8 cellular contexts compared by ENCODE assay signal in the genomic region with DNA sequence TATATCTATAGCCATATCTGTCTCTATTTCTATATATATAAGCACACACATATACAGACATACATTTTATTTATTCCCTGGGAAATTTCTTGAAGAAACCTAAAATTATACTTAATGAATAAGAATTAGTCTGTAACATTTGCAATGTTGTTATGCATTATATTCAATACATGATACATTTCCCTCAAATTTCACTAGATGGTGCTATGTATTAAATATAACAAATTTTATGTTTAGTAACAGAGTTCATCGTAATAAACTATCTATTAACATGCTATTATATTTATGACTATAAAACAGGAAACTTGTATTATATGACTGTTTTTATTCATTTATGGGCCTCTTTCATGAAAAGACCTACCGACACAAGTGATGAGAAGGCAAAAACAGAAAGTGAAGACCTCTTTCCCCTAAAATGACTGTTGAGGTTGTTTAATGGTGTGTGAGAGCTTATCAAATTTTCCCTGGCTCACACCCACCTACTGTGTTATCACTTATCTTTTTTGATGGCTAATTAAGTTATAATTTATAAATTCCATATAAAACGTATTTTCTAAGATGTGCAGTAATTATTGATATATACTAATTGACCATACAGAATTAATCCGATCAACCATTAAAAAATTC.
DNase-seq lines count a peak whose midpoint lies in the region; ATAC-seq, FAIRE-seq and TF ChIP-seq lines count a peak whose summit lies in the region.

No MANE protein-coding gene starts in this region.

- no peak overlapping the region for H3K4me3 ChIP-seq in fibroblast of the aortic adventitia (ENCODE audit: low read depth, low read length)

- peak; percentile 6 for FAIRE-seq in H54 (lab: Jason Lieb, UNC)

- TF ChIP-seq CTCF in fibroblast of the aortic adventitia (IDR thresholded peaks at IDR 0.05; ENCODE audit: insufficient read depth, low read length), result peak; percentile 16

- DNase-seq in A172 (ENCODE audit: low spot score) (peak; percentile 18), H54 (ENCODE audit: insufficient read length, low spot score) (no peak), RPMI7951 (ENCODE audit: low read depth) (peak; percentile 7), fibroblast of the aortic adventitia (ENCODE audit: low read depth) (peak; percentile 28), sciatic nerve (ENCODE audit: low spot score) (no peak), mucosa of gallbladder (ENCODE audit: low spot score) (no peak), Right ventricle myocardium superior (no peak)

- ATAC-seq in sciatic nerve (no peak), Right ventricle myocardium superior (ENCODE audit: poor library complexity) (no peak), HG03571 (IDR thresholded peaks at IDR 0.05; ENCODE audit: unreplicated experiment) (no peak)

- TF ChIP-seq POLR2A in H54 (IDR thresholded peaks at IDR 0.05; ENCODE audit: low read depth, low read length), result no peak

- intact Hi-C loops in sciatic nerve (cut with DNase I) (loop anchor here (10.0 kb wide), 1 partner anchor 887 kb away; no protein-coding TSS in a partner anchor), Right ventricle myocardium superior (cut with DNase I) (loop anchor here (10.0 kb wide), 1 partner anchor 887 kb away; no protein-coding TSS in a partner anchor)

Comparison
In these comparisons a context has a peak if more than half of its experiments do, and no peak if none do; other contexts are left out.
1. DNase-seq: peak in A172 (single experiment), RPMI7951 (single experiment) and fibroblast of the aortic adventitia (single experiment); none in H54 (single experiment), sciatic nerve (single experiment), mucosa of gallbladder (single experiment) and Right ventricle myocardium superior (single experiment).